ENCODE assay signal across 30 cellular contexts in the genomic region with DNA sequence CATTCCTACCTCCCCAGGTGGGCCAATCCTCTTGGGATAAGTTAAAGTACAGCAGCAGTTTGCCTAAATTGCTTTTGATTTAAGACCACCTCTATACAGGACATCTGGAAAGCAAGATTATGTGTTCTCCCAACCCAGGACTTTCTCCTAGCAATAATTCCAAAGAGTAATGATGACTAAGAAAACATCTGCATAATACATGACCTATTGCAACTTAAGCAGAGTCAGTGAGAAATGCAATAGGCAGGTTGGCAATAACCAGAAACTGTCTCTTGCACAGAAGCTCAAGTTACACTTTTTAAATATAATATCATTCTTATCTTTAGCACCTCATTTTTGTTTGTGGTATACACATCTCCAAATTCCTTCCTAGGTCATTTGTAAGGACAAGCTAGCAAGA.
DNase-seq lines count a peak whose midpoint lies in the region.
"Had no signal": no experiment of that assay in that cellular context is flagged by ENCODE, and none has a peak within 500 bp of the region (broad histone marks: within the 10 kb centered on the region; RNA-seq: fewer than 3 reads in every experiment).

No MANE protein-coding gene starts in this region.

- no peaks in the 10 kb centered on the region for H3K27me3 Mint-ChIP-seq in immature natural killer cell (ENCODE audit: low read depth in 3 of 3)
- H3K27me3 Mint-ChIP-seq: activated CD8-positive, alpha-beta T cell treated with anti-CD3 and anti-CD28 coated beads for 36 hours; activated naive CD8-positive, alpha-beta T cell treated with anti-CD3 and anti-CD28 coated beads for 36 hours; B cell; stimulated activated memory B cell treated with anti-CD40 and anti-IgM and Interleukin-4, amounts not matched to agents 10 μg/mL and 1 μg/mL and 100 μg/mL, for 72 hours had no signal

- no peaks in the 10 kb centered on the region for H3K4me1 Mint-ChIP-seq in immature natural killer cell
- H3K4me1 Mint-ChIP-seq: activated naive CD8-positive, alpha-beta T cell treated with anti-CD3 and anti-CD28 coated beads for 36 hours; B cell; stimulated activated memory B cell treated with anti-CD40 and anti-IgM and Interleukin-4, amounts not matched to agents 10 μg/mL and 1 μg/mL and 100 μg/mL, for 72 hours had no signal

- H3K27ac Mint-ChIP-seq in immature natural killer cell: no peak overlapping the region
- H3K27ac Mint-ChIP-seq: activated CD8-positive, alpha-beta T cell treated with anti-CD3 and anti-CD28 coated beads for 36 hours; activated naive CD8-positive, alpha-beta T cell treated with anti-CD3 and anti-CD28 coated beads for 36 hours; activated T-helper 2 cell treated with anti-CD3 and anti-CD28 coated beads, Interferon-gamma antibody, Interleukin-2, Interleukin-4, amounts not matched to agents 10 μg/mL and 5 μg/mL and 100 μg/mL, durations not matched to agents 14 hours and 24 hours and 36 hours; B cell; stimulated activated memory B cell treated with anti-CD40 and anti-IgM and Interleukin-4, amounts not matched to agents 10 μg/mL and 1 μg/mL and 100 μg/mL, for 72 hours had no signal

- H3K9me3 Mint-ChIP-seq in immature natural killer cell: peaks cover 4 to 17% (median 12%) of the 10 kb centered on the region in 6 donors
- H3K9me3 Mint-ChIP-seq: activated naive CD8-positive, alpha-beta T cell treated with anti-CD3 and anti-CD28 coated beads for 36 hours; stimulated activated memory B cell treated with anti-CD40 and anti-IgM and Interleukin-4, amounts not matched to agents 10 μg/mL and 1 μg/mL and 100 μg/mL, for 72 hours had no signal

- DNase-seq in ELR (ENCODE audit: low read depth) (peak; percentile 69), amniotic epithelial cell (ENCODE audit: low read depth) (peak; percentile 1), fibroblast of peridontal ligament (ENCODE audit: extremely low read depth) (peak; percentile 22), SW 1271 (lab: John Stamatoyannopoulos, UW) (no peak), NCI-H2171 treated with DMSO at 0.1 percent for 48 hours (lab: John Stamatoyannopoulos, UW) (no peak), iPS-NIHi11 (ENCODE audit: low spot score) (no peak), immature natural killer cell (no peak)
- DNase-seq: activated CD8-positive, alpha-beta T cell treated with anti-CD3 and anti-CD28 coated beads for 36 hours; activated naive CD8-positive, alpha-beta T cell treated with anti-CD3 and anti-CD28 coated beads for 36 hours; cerebellar nuclear complex; DMS53; dorsolateral prefrontal cortex; heart right ventricle; KBM-7; left colon; mesenchymal stem cell; MG63; NCI-H1417; NCI-H2081 treated with DMSO at 0.1 percent for 48 hours; NCI-H446; NCI-H774; posterior cingulate gyrus; right lobe of liver; stimulated activated CD4-positive, alpha-beta T cell treated with anti-CD3 and anti-CD28 coated beads, Interleukin-4, amount 100 ng/mL, for 24 hours; substantia nigra; T-helper 1 cell; upper lobe of right lung had no signal

- H3K36me3 Mint-ChIP-seq in immature natural killer cell: no peaks in the 10 kb centered on the region
- H3K36me3 Mint-ChIP-seq: activated naive CD8-positive, alpha-beta T cell treated with anti-CD3 and anti-CD28 coated beads for 36 hours; stimulated activated memory B cell treated with anti-CD40 and anti-IgM and Interleukin-4, amounts not matched to agents 10 μg/mL and 1 μg/mL and 100 μg/mL, for 72 hours had no signal

- no peak overlapping the region for H3K4me3 Mint-ChIP-seq in immature natural killer cell
- H3K4me3 Mint-ChIP-seq: activated CD8-positive, alpha-beta T cell treated with anti-CD3 and anti-CD28 coated beads for 36 hours; activated naive CD8-positive, alpha-beta T cell treated with anti-CD3 and anti-CD28 coated beads for 36 hours; B cell; stimulated activated memory B cell treated with anti-CD40 and anti-IgM and Interleukin-4, amounts not matched to agents 10 μg/mL and 1 μg/mL and 100 μg/mL, for 72 hours had no signal

Comparison
In these comparisons a context has a peak if more than half of its experiments do, and no peak if none do; other contexts are left out.
1. DNase-seq: peak in ELR (single experiment), amniotic epithelial cell (single experiment) and fibroblast of peridontal ligament (single experiment); none in SW 1271 (0 of 2), NCI-H2171 treated with DMSO at 0.1 percent for 48 hours (single experiment), iPS-NIHi11 (single experiment) and immature natural killer cell (0 of 3).